ENCODE assay signal across 8 cellular contexts in the genomic region with DNA sequence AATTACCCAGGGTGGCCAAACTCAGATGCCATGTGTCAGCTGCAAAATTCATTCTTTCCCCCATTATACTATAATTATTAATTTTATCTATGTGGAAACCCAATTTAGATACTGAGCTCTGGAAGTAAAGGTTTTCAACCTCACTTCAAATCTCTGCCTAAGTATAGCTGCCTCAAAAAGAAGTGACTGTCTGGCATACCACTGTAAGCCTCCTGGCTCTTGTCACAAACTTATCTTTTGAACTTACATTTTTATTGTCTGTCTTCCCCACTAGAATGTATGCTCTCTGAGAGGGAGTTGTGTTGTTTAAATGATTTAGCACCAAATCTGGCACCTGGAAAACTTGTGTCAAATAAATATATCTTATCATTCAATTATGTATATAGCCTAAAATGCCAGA. TPM values are rescaled to one million over a fixed set of nuclear protein-coding genes. Genes with fewer than 3 reads are reported as not detected.
"Had no signal": no experiment of that assay in that cellular context is flagged by ENCODE, and none has a peak within 500 bp of the region (broad histone marks: within the 10 kb centered on the region; RNA-seq: fewer than 3 reads in every experiment).

No MANE protein-coding gene starts in this region.

- H3K4me3 ChIP-seq: GM23248, HAP-1 had no signal

- H3K27ac ChIP-seq: GM23248, HL-60 had no signal

- H2AFZ ChIP-seq: GM23248 had no signal

- H3K36me3 ChIP-seq: HAP-1 had no signal

- ATAC-seq: HCT116, HepG2 had no signal

- H3K9ac ChIP-seq: GM23248 had no signal

- H3K9me3 ChIP-seq: HAP-1 had no signal

- DNase-seq: GM23248, GOT3, H7, HFFc6 had no signal

RNA-seq across cellular contexts. Expression of a gene that starts 16.1 kb away (rescaled TPM):
- total RNA-seq: HepG2 had no signal
- polyA plus RNA-seq: HepG2 had no signal
